1 cellular context compared by ENCODE assay signal in the genomic region with DNA sequence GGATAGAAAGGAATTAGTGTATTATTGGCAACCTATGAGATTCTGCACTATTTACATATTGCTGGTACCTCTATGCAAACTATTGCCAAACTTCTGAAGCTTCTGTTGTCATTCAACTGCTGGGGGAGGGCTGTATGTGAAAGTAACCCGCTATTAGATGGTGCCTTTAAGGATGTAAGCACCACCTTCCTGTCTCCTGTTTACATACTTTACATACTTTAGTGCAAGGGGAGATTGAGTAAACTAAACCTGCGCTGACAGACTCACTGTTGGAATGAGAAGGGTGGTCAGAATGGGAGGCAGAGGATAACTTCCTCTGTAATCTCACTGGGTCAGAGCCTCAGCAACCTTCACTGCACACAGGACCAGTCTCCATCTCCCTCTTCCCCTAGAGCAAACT.
TF ChIP-seq lines count a peak whose summit lies in the region.

No MANE protein-coding gene starts in this region.

TF ChIP-seq in HepG2, 621 proteins besides CTCF, POLR2A, EP300 and RAD21 (continued from another document and continues in another):
- TF ChIP-seq, protein P1, sequence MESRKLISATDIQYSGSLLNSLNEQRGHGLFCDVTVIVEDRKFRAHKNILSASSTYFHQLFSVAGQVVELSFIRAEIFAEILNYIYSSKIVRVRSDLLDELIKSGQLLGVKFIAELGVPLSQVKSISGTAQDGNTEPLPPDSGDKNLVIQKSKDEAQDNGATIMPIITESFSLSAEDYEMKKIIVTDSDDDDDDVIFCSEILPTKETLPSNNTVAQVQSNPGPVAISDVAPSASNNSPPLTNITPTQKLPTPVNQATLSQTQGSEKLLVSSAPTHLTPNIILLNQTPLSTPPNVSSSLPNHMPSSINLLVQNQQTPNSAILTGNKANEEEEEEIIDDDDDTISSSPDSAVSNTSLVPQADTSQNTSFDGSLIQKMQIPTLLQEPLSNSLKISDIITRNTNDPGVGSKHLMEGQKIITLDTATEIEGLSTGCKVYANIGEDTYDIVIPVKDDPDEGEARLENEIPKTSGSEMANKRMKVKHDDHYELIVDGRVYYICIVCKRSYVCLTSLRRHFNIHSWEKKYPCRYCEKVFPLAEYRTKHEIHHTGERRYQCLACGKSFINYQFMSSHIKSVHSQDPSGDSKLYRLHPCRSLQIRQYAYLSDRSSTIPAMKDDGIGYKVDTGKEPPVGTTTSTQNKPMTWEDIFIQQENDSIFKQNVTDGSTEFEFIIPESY (CRISPR knock-in tag; IDR thresholded peaks at IDR 0.05): peak; percentile 74
- TF ChIP-seq ASH2L (IDR thresholded peaks at IDR 0.05; ENCODE audit: insufficient read length, low read depth, low read length) (no peak), RFX1 (IDR thresholded peaks at IDR 0.05) (no peak), KDM4B (CRISPR knock-in tag; IDR thresholded peaks at IDR 0.05) (no peak), ZNF75D (CRISPR knock-in tag; IDR thresholded peaks at IDR 0.05; ENCODE audit: borderline replicate concordance) (no peak), RBFOX2 (IDR thresholded peaks at IDR 0.05; ENCODE audit: low read depth, low read length) (no peak), ZNF546 (CRISPR knock-in tag; conservative IDR thresholded peaks at IDR 0.05) (no peak), ETV6 (CRISPR knock-in tag; conservative IDR thresholded peaks at IDR 0.05) (no peak), ETV5 (CRISPR knock-in tag; IDR thresholded peaks at IDR 0.05; ENCODE audit: borderline replicate concordance) (peak; percentile 71), ZNF441 (CRISPR knock-in tag; IDR thresholded peaks at IDR 0.05; ENCODE audit: borderline replicate concordance) (no peak), RBM22 (optimal IDR thresholded peaks at IDR 0.05; ENCODE audit: low read length) (no peak), HNRNPL (IDR thresholded peaks at IDR 0.05; ENCODE audit: low read depth, low read length) (no peak), ZSCAN20 (CRISPR knock-in tag; IDR thresholded peaks at IDR 0.05; ENCODE audit: borderline replicate concordance) (no peak), FOXA1 (IDR thresholded peaks at IDR 0.05) (0 out of 2 replicates have a peak, but pooled peaks have one; percentile 14), FOXA1 (CRISPR knock-in tag; IDR thresholded peaks at IDR 0.05) (peak; percentile 87; the same call in 1 of the 2 replicates), CCDC6 (CRISPR knock-in tag; IDR thresholded peaks at IDR 0.05) (no peak), RARG (CRISPR knock-in tag; IDR thresholded peaks at IDR 0.05; ENCODE audit: low read depth) (no peak), NFE2L2 (IDR thresholded peaks at IDR 0.05; ENCODE audit: low read length) (no peak), RNF2 (conservative IDR thresholded peaks at IDR 0.05; ENCODE audit: low read depth) (no peak), NFE2 (CRISPR knock-in tag; IDR thresholded peaks at IDR 0.05) (no peak), ZNF3 (CRISPR knock-in tag; IDR thresholded peaks at IDR 0.05) (no peak), CCAR2 (optimal IDR thresholded peaks at IDR 0.05; ENCODE audit: low read depth, low read length) (no peak), ZZZ3 (CRISPR knock-in tag; IDR thresholded peaks at IDR 0.05; ENCODE audit: borderline replicate concordance) (no peak), RXRA (CRISPR knock-in tag; IDR thresholded peaks at IDR 0.05) (no peak), MED13 (CRISPR knock-in tag; IDR thresholded peaks at IDR 0.05) (no peak), KDM6A (CRISPR knock-in tag; IDR thresholded peaks at IDR 0.05; ENCODE audit: low read depth) (no peak), ZNF432 (CRISPR knock-in tag; IDR thresholded peaks at IDR 0.05; ENCODE audit: borderline replicate concordance) (no peak), NFYB (CRISPR knock-in tag; IDR thresholded peaks at IDR 0.05) (no peak), TRIM24 (CRISPR knock-in tag; IDR thresholded peaks at IDR 0.05) (no peak), CBFB (CRISPR knock-in tag; IDR thresholded peaks at IDR 0.05) (no peak)
- TF ChIP-seq, protein P2, sequence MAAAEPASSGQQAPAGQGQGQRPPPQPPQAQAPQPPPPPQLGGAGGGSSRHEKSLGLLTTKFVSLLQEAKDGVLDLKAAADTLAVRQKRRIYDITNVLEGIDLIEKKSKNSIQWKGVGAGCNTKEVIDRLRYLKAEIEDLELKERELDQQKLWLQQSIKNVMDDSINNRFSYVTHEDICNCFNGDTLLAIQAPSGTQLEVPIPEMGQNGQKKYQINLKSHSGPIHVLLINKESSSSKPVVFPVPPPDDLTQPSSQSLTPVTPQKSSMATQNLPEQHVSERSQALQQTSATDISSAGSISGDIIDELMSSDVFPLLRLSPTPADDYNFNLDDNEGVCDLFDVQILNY (CRISPR knock-in tag; conservative IDR thresholded peaks at IDR 0.05): no peak
- TF ChIP-seq, protein P3, sequence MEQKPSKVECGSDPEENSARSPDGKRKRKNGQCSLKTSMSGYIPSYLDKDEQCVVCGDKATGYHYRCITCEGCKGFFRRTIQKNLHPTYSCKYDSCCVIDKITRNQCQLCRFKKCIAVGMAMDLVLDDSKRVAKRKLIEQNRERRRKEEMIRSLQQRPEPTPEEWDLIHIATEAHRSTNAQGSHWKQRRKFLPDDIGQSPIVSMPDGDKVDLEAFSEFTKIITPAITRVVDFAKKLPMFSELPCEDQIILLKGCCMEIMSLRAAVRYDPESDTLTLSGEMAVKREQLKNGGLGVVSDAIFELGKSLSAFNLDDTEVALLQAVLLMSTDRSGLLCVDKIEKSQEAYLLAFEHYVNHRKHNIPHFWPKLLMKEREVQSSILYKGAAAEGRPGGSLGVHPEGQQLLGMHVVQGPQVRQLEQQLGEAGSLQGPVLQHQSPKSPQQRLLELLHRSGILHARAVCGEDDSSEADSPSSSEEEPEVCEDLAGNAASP (CRISPR knock-in tag; IDR thresholded peaks at IDR 0.05; ENCODE audit: borderline replicate concordance): no peak
- TF ChIP-seq, protein P4, sequence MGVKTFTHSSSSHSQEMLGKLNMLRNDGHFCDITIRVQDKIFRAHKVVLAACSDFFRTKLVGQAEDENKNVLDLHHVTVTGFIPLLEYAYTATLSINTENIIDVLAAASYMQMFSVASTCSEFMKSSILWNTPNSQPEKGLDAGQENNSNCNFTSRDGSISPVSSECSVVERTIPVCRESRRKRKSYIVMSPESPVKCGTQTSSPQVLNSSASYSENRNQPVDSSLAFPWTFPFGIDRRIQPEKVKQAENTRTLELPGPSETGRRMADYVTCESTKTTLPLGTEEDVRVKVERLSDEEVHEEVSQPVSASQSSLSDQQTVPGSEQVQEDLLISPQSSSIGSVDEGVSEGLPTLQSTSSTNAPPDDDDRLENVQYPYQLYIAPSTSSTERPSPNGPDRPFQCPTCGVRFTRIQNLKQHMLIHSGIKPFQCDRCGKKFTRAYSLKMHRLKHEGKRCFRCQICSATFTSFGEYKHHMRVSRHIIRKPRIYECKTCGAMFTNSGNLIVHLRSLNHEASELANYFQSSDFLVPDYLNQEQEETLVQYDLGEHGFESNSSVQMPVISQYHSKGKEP (CRISPR knock-in tag; IDR thresholded peaks at IDR 0.05): no peak
- TF ChIP-seq, protein P5, sequence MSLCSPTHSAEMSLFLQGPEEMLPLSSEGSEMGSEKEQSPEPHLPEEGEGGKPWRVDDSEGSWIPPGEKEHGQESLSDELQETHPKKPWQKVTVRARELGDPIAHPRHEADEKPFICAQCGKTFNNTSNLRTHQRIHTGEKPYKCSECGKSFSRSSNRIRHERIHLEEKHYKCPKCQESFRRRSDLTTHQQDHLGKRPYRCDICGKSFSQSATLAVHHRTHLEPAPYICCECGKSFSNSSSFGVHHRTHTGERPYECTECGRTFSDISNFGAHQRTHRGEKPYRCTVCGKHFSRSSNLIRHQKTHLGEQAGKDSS (CRISPR knock-in tag; IDR thresholded peaks at IDR 0.05; ENCODE audit: borderline replicate concordance, low read depth): no peak
- TF ChIP-seq, protein P6, sequence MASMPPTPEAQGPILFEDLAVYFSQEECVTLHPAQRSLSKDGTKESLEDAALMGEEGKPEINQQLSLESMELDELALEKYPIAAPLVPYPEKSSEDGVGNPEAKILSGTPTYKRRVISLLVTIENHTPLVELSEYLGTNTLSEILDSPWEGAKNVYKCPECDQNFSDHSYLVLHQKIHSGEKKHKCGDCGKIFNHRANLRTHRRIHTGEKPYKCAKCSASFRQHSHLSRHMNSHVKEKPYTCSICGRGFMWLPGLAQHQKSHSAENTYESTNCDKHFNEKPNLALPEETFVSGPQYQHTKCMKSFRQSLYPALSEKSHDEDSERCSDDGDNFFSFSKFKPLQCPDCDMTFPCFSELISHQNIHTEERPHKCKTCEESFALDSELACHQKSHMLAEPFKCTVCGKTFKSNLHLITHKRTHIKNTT (CRISPR knock-in tag; IDR thresholded peaks at IDR 0.05): no peak
- TF ChIP-seq, protein P7, sequence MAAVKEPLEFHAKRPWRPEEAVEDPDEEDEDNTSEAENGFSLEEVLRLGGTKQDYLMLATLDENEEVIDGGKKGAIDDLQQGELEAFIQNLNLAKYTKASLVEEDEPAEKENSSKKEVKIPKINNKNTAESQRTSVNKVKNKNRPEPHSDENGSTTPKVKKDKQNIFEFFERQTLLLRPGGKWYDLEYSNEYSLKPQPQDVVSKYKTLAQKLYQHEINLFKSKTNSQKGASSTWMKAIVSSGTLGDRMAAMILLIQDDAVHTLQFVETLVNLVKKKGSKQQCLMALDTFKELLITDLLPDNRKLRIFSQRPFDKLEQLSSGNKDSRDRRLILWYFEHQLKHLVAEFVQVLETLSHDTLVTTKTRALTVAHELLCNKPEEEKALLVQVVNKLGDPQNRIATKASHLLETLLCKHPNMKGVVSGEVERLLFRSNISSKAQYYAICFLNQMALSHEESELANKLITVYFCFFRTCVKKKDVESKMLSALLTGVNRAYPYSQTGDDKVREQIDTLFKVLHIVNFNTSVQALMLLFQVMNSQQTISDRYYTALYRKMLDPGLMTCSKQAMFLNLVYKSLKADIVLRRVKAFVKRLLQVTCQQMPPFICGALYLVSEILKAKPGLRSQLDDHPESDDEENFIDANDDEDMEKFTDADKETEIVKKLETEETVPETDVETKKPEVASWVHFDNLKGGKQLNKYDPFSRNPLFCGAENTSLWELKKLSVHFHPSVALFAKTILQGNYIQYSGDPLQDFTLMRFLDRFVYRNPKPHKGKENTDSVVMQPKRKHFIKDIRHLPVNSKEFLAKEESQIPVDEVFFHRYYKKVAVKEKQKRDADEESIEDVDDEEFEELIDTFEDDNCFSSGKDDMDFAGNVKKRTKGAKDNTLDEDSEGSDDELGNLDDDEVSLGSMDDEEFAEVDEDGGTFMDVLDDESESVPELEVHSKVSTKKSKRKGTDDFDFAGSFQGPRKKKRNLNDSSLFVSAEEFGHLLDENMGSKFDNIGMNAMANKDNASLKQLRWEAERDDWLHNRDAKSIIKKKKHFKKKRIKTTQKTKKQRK (IDR thresholded peaks at IDR 0.05; ENCODE audit: low read length): no peak
- TF ChIP-seq, protein P8, sequence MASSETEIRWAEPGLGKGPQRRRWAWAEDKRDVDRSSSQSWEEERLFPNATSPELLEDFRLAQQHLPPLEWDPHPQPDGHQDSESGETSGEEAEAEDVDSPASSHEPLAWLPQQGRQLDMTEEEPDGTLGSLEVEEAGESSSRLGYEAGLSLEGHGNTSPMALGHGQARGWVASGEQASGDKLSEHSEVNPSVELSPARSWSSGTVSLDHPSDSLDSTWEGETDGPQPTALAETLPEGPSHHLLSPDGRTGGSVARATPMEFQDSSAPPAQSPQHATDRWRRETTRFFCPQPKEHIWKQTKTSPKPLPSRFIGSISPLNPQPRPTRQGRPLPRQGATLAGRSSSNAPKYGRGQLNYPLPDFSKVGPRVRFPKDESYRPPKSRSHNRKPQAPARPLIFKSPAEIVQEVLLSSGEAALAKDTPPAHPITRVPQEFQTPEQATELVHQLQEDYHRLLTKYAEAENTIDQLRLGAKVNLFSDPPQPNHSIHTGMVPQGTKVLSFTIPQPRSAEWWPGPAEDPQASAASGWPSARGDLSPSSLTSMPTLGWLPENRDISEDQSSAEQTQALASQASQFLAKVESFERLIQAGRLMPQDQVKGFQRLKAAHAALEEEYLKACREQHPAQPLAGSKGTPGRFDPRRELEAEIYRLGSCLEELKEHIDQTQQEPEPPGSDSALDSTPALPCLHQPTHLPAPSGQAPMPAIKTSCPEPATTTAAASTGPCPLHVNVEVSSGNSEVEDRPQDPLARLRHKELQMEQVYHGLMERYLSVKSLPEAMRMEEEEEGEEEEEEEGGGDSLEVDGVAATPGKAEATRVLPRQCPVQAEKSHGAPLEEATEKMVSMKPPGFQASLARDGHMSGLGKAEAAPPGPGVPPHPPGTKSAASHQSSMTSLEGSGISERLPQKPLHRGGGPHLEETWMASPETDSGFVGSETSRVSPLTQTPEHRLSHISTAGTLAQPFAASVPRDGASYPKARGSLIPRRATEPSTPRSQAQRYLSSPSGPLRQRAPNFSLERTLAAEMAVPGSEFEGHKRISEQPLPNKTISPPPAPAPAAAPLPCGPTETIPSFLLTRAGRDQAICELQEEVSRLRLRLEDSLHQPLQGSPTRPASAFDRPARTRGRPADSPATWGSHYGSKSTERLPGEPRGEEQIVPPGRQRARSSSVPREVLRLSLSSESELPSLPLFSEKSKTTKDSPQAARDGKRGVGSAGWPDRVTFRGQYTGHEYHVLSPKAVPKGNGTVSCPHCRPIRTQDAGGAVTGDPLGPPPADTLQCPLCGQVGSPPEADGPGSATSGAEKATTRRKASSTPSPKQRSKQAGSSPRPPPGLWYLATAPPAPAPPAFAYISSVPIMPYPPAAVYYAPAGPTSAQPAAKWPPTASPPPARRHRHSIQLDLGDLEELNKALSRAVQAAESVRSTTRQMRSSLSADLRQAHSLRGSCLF (CRISPR knock-in tag; IDR thresholded peaks at IDR 0.05; ENCODE audit: borderline replicate concordance): no peak
- TF ChIP-seq, protein P9, sequence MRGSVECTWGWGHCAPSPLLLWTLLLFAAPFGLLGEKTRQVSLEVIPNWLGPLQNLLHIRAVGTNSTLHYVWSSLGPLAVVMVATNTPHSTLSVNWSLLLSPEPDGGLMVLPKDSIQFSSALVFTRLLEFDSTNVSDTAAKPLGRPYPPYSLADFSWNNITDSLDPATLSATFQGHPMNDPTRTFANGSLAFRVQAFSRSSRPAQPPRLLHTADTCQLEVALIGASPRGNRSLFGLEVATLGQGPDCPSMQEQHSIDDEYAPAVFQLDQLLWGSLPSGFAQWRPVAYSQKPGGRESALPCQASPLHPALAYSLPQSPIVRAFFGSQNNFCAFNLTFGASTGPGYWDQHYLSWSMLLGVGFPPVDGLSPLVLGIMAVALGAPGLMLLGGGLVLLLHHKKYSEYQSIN (CRISPR knock-in tag; IDR thresholded peaks at IDR 0.05; ENCODE audit: borderline replicate concordance): no peak
- TF ChIP-seq, protein P10, sequence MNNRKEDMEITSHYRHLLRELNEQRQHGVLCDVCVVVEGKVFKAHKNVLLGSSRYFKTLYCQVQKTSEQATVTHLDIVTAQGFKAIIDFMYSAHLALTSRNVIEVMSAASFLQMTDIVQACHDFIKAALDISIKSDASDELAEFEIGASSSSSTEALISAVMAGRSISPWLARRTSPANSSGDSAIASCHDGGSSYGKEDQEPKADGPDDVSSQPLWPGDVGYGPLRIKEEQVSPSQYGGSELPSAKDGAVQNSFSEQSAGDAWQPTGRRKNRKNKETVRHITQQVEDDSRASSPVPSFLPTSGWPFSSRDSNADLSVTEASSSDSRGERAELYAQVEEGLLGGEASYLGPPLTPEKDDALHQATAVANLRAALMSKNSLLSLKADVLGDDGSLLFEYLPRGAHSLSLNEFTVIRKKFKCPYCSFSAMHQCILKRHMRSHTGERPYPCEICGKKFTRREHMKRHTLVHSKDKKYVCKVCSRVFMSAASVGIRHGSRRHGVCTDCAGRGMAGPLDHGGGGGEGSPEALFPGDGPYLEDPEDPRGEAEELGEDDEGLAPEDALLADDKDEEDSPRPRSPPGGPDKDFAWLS (CRISPR knock-in tag; IDR thresholded peaks at IDR 0.05; ENCODE audit: borderline replicate concordance): no peak
